ENCODE assay signal across 8 cellular contexts in the genomic region with DNA sequence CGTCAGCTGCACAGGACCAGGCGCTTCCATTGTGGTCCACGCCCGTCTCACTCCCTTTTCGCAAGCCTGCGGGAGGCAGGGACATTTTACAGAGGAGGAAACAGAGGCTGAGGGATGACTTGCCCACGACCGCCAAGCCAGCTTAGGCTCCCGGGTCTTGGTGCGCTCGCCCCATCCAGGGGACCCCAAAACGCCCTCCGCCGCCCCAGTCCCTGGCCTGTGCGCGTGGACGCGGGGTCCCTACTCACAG. TPM values are rescaled to one million over a fixed set of nuclear protein-coding genes. Genes with fewer than 3 reads are reported as not detected.
DNase-seq lines count a peak whose midpoint lies in the region; ATAC-seq and TF ChIP-seq lines count a peak whose summit lies in the region.

No MANE protein-coding gene starts in this region.

- peak overlapping the region in 2 of 3 experiments; percentile 8 to 20 for H3K4me3 ChIP-seq in mammary epithelial cell (replicated peaks in 1 of 3; ENCODE audit: insufficient read depth in 1 of 3, low read depth in 2 of 3, low read length in 3 of 3)
- peak overlapping the region; percentile 46 to 60 (median 56) for H3K4me3 ChIP-seq in upper lobe of left lung

- intact Hi-C loops in Right ventricle myocardium inferior (cut with DNase I): loop anchor here (2.0 to 10.0 kb wide), 4 partner anchors 239 to 469 kb away; a partner anchor contains a TSS
- intact Hi-C loops in left cardiac atrium (cut with DNase I): loop anchor here (2.0 kb wide), 2 partner anchors 115 to 309 kb away; no protein-coding TSS in a partner anchor
- intact Hi-C loops in mammary epithelial cell (cut with micrococcal nuclease): loop anchor here (2.0 kb wide), 2 partner anchors 53 to 309 kb away; no protein-coding TSS in a partner anchor

- H3K27me3 ChIP-seq in mammary epithelial cell (ENCODE audit: insufficient read depth, low read length) (peaks cover 34% of the 10 kb centered on the region), upper lobe of left lung (peaks cover 0 to 40% (median 14%) of the 10 kb centered on the region in 4 donors)

- H3K27me3 Mint-ChIP-seq in mesothelial cell of epicardium (ENCODE audit: low read depth): peaks cover 53% of the 10 kb centered on the region

- H2AFZ ChIP-seq in mammary epithelial cell (ENCODE audit: low read depth, low read length): no peak overlapping the region

- H3K27ac ChIP-seq in mammary epithelial cell (ENCODE audit: insufficient read depth, low read depth, low read length): no peak overlapping the region
- H3K27ac ChIP-seq in upper lobe of left lung: no peak overlapping the region

- DNase-seq in Right ventricle myocardium inferior (ENCODE audit: missing footprints): peak; percentile 56
- no peak for DNase-seq in left cardiac atrium
- no peak for DNase-seq in mammary epithelial cell
- DNase-seq in mesothelial cell of epicardium (ENCODE audit: low spot score in 2 of 2, unreplicated experiment in 2 of 2): no peak
- DNase-seq in upper lobe of left lung: no peak
- no peak for DNase-seq in COLO829 (ENCODE audit: low spot score)

- H3K36me3 Mint-ChIP-seq in mesothelial cell of epicardium: no peaks in the 10 kb centered on the region

- no peak for TF ChIP-seq POLR2A in upper lobe of left lung (IDR thresholded peaks at IDR 0.05)

- peaks cover 22% of the 10 kb centered on the region for H3K4me1 Mint-ChIP-seq in mesothelial cell of epicardium

- H3K4me1 ChIP-seq in mammary epithelial cell (ENCODE audit: insufficient read depth, low read length): peaks cover 40% of the 10 kb centered on the region
- H3K4me1 ChIP-seq in upper lobe of left lung: peaks cover 49 to 58% (median 55%) of the 10 kb centered on the region in 4 donors

- 73% methylated on average over 11 of the region's 18 CpGs for WGBS in mammary epithelial cell (ENCODE audit: low coverage, missing lambda C conversion rate)
- WGBS in upper lobe of left lung, 2 donors: 46% methylated on average over 7 of the region's 18 CpGs; no CpG with 5 or more reads in 1 of the 2 donors

- TF ChIP-seq EP300 in upper lobe of left lung (IDR thresholded peaks at IDR 0.05): no peak

- no peaks in the 10 kb centered on the region for H3K9me3 ChIP-seq in mammary epithelial cell (replicated peaks; ENCODE audit: insufficient read depth, low read length)
- H3K9me3 ChIP-seq in upper lobe of left lung: no peaks in the 10 kb centered on the region

- no peak overlapping the region for H3K9ac ChIP-seq in mammary epithelial cell (ENCODE audit: insufficient read depth, low read length)

- no TSS peak for BruUV-seq in mammary epithelial cell (replicated peaks; lab: Mats Ljungman, UMichigan)

- no peaks in the 10 kb centered on the region for H3K9me3 Mint-ChIP-seq in mesothelial cell of epicardium

- no peak overlapping the region for H3K27ac Mint-ChIP-seq in mesothelial cell of epicardium

- H3K4me2 ChIP-seq in mammary epithelial cell (ENCODE audit: insufficient read depth, low read depth, low read length): peak overlapping the region; percentile 99

- ATAC-seq in Right ventricle myocardium inferior: no peak
- ATAC-seq in left cardiac atrium: no peak
- ATAC-seq in upper lobe of left lung (ENCODE audit: low FRiP score in 2 of 2): no peak
- ATAC-seq in GM18873 (IDR thresholded peaks at IDR 0.05; ENCODE audit: low FRiP score, unreplicated experiment): no peak
- ATAC-seq in HG03175 (IDR thresholded peaks at IDR 0.05; ENCODE audit: unreplicated experiment): no peak

- CTCF ChIA-PET in mammary epithelial cell (lab: Charles Lee; ENCODE audit: low non-redundant PET): no interaction called here

- H4K20me1 ChIP-seq in mammary epithelial cell (ENCODE audit: insufficient read depth, low read length): no peaks in the 10 kb centered on the region

- no peaks in the 10 kb centered on the region for H3K36me3 ChIP-seq in mammary epithelial cell (ENCODE audit: insufficient read depth, low read length)
- H3K36me3 ChIP-seq in upper lobe of left lung: no peaks in the 10 kb centered on the region

- in situ Hi-C loops in mammary epithelial cell (cut with MboI; ENCODE audit: low sequenced_read_pairs in 2 of 2): loop anchor here in 1 of 2 donors (10.0 kb wide), 1 partner anchor 479 kb away; no protein-coding TSS in a partner anchor

- no peaks in the 10 kb centered on the region for H3K79me2 ChIP-seq in mammary epithelial cell (ENCODE audit: insufficient read depth, low read length)

- dilution Hi-C loops in mammary epithelial cell (cut with HindIII; ENCODE audit: low sequenced_read_pairs): no loop called here

- TF ChIP-seq CTCF in mammary epithelial cell (conservative IDR thresholded peaks at IDR 0.05 in 1 of 2, IDR thresholded peaks at IDR 0.05 in 1 of 2; ENCODE audit: extremely low read depth in 1 of 2, insufficient read depth in 1 of 2, low read depth in 1 of 2, low read length in 2 of 2) (no peak), mesothelial cell of epicardium (IDR thresholded peaks at IDR 0.05; ENCODE audit: unreplicated experiment) (no peak), upper lobe of left lung (IDR thresholded peaks at IDR 0.05) (no peak)

- peak overlapping the region; percentile 77 for H3K4me3 Mint-ChIP-seq in mesothelial cell of epicardium

RNA-seq across cellular contexts. Expression of a gene that starts 0.3 kb away (rescaled TPM):
- 18.2 TPM for total RNA-seq in Right ventricle myocardium inferior
- 1 to 10 TPM; 3.4 to 6.6 TPM for total RNA-seq in left cardiac atrium
- total RNA-seq in mammary epithelial cell: under 1 TPM in 1 of 2 donors, not detected in 1; 0.17 TPM
- polyA plus RNA-seq in mammary epithelial cell: not detected
- not detected for polyA minus RNA-seq in mammary epithelial cell
- total RNA-seq in mesothelial cell of epicardium: 22.5 to 24.1 TPM (median 22.8 TPM) in 3 replicates
- total RNA-seq in upper lobe of left lung: 10 to 100 TPM in 1 of 6 donors, 1 to 10 TPM in 5; 1.7 to 12.9 (median 4.1) TPM
